12 cellular contexts compared by ENCODE assay signal in genomic region chr4:77347341-77347740, GRCh38.
DNase-seq lines count a peak whose midpoint lies in the region; ATAC-seq and TF ChIP-seq lines count a peak whose summit lies in the region.
"Had no signal": no experiment of that assay in that cellular context is flagged by ENCODE, and none has a peak within 500 bp of the region (broad histone marks: within the 10 kb centered on the region; RNA-seq: fewer than 3 reads in every experiment).

No MANE protein-coding gene starts in this region.

- H3K27ac Mint-ChIP-seq in natural killer cell = no peak overlapping the region
- H3K27ac Mint-ChIP-seq: activated naive CD4-positive, alpha-beta T cell treated with anti-CD3 and anti-CD28 coated beads, Interleukin-2, amount 50 U/mL, for 24 hours; T-helper 2 cell treated with Interferon-gamma antibody and Interleukin-4, amounts not matched to agents 5 μg/mL and 100 μg/mL, for 36 hours had no signal

- ATAC-seq in GM21447 (IDR thresholded peaks at IDR 0.05; ENCODE audit: unreplicated experiment) = peak; percentile 75
- no peak for ATAC-seq in left ventricle myocardium superior
- ATAC-seq in heart right ventricle = no peak
- ATAC-seq in natural killer cell = no peak

- peaks cover 6% of the 10 kb centered on the region for H3K36me3 Mint-ChIP-seq in natural killer cell
- H3K36me3 Mint-ChIP-seq: activated naive CD4-positive, alpha-beta T cell treated with anti-CD3 and anti-CD28 coated beads, Interleukin-2, amount 50 U/mL, for 24 hours had no signal

- H3K27me3 Mint-ChIP-seq in natural killer cell (ENCODE audit: low read depth in 2 of 2) = peaks cover 2 to 16% of the 10 kb centered on the region in 2 donors

- H3K27me3 ChIP-seq in hepatocyte = no peaks in the 10 kb centered on the region
- H3K27me3 ChIP-seq in heart right ventricle = peaks cover 0 to 4% (median 0%) of the 10 kb centered on the region in 7 donors

- H3K27ac ChIP-seq in hepatocyte (peak overlapping the region; percentile 89), heart right ventricle (no peak overlapping the region)

- intact Hi-C loops in left ventricle myocardium superior (cut with micrococcal nuclease) (no loop called here), heart right ventricle (cut with DNase I) (no loop called here), natural killer cell (cut with micrococcal nuclease) (no loop called here)

- 68% methylated on average over 4 of the region's 4 CpGs for WGBS in hepatocyte (ENCODE audit: low lambda C conversion rate, missing lambda C conversion rate)
- 79 to 81% methylated on average over 4 of the region's 4 CpGs for WGBS in heart right ventricle, 2 donors

- no peaks in the 10 kb centered on the region for H3K4me1 Mint-ChIP-seq in natural killer cell
- H3K4me1 Mint-ChIP-seq: activated naive CD4-positive, alpha-beta T cell treated with anti-CD3 and anti-CD28 coated beads, Interleukin-2, amount 50 U/mL, for 24 hours had no signal

- H4K20me1 ChIP-seq in hepatocyte (ENCODE audit: insufficient read depth, poor library complexity, severe bottlenecking) = no peaks in the 10 kb centered on the region

- H3K9me2 ChIP-seq in hepatocyte (replicated peaks; ENCODE audit: insufficient read depth) = no peaks in the 10 kb centered on the region

- H3K4me3 ChIP-seq in Jurkat, Clone E6-1 (ENCODE audit: low read length) = no peak overlapping the region
- H3K4me3 ChIP-seq in hepatocyte (no peak overlapping the region), heart right ventricle (no peak overlapping the region)

- peak overlapping the region; percentile 44 for H2AFZ ChIP-seq in hepatocyte

- peak overlapping the region; percentile 53 for H3K4me2 ChIP-seq in hepatocyte

- no peaks in the 10 kb centered on the region for H3K79me2 ChIP-seq in hepatocyte

- no peak for TF ChIP-seq CTCF in hepatocyte (IDR thresholded peaks at IDR 0.05; ENCODE audit: poor library complexity)
- TF ChIP-seq CTCF in heart right ventricle (IDR thresholded peaks at IDR 0.05) = no peak
- no peak for TF ChIP-seq CTCF in natural killer cell (IDR thresholded peaks at IDR 0.05)

- no peaks in the 10 kb centered on the region for H3K36me3 ChIP-seq in hepatocyte (replicated peaks; ENCODE audit: insufficient read depth, low read depth)
- H3K36me3 ChIP-seq in heart right ventricle = no peaks in the 10 kb centered on the region

- H3K9me3 ChIP-seq in hepatocyte (ENCODE audit: low read depth) = no peaks in the 10 kb centered on the region
- peaks cover 0 to 11% (median 6%) of the 10 kb centered on the region in 11 donors for H3K9me3 ChIP-seq in heart right ventricle

- peaks cover 0 to 2% of the 10 kb centered on the region in 2 donors for H3K9me3 Mint-ChIP-seq in natural killer cell
- H3K9me3 Mint-ChIP-seq: activated naive CD4-positive, alpha-beta T cell treated with anti-CD3 and anti-CD28 coated beads, Interleukin-2, amount 50 U/mL, for 24 hours had no signal

- H3K4me3 Mint-ChIP-seq in natural killer cell = no peak overlapping the region
- H3K4me3 Mint-ChIP-seq: activated naive CD4-positive, alpha-beta T cell treated with anti-CD3 and anti-CD28 coated beads, Interleukin-2, amount 50 U/mL, for 24 hours; T-helper 2 cell treated with Interferon-gamma antibody and Interleukin-4, amounts not matched to agents 5 μg/mL and 100 μg/mL, for 36 hours had no signal

- DNase-seq in DMS53 treated with DMSO at 0.1 percent for 48 hours (lab: John Stamatoyannopoulos, UW; ENCODE audit: unreplicated experiment) (peak; percentile 79), hepatocyte (ENCODE audit: low spot score) (peak; percentile 29), left ventricle myocardium superior (no peak), heart right ventricle (no peak), natural killer cell (no peak), NCI-H2107 treated with DMSO at 0.1 percent for 48 hours (lab: John Stamatoyannopoulos, UW; ENCODE audit: unreplicated experiment) (no peak)
- peak; percentile 35 for DNase-seq in Jurkat, Clone E6-1 (ENCODE audit: low read depth, low spot score)
- DNase-seq: KG1, NCI-H2081 treated with DMSO at 0.1 percent for 48 hours had no signal

- H3K4me1 ChIP-seq in hepatocyte (ENCODE audit: insufficient read depth) = peaks cover 18% of the 10 kb centered on the region
- peaks cover 0 to 3% (median 0%) of the 10 kb centered on the region in 9 donors for H3K4me1 ChIP-seq in heart right ventricle

Comparison
In these comparisons a context has a peak if more than half of its experiments do, and no peak if none do; other contexts are left out.
1. DNase-seq: peak in DMS53 treated with DMSO at 0.1 percent for 48 hours (single experiment), Jurkat, Clone E6-1 (single experiment) and hepatocyte (single experiment); none in left ventricle myocardium superior (single experiment), heart right ventricle (0 of 2), natural killer cell (single experiment) and NCI-H2107 treated with DMSO at 0.1 percent for 48 hours (single experiment).